21 cellular contexts compared by ENCODE assay signal in the genomic region with DNA sequence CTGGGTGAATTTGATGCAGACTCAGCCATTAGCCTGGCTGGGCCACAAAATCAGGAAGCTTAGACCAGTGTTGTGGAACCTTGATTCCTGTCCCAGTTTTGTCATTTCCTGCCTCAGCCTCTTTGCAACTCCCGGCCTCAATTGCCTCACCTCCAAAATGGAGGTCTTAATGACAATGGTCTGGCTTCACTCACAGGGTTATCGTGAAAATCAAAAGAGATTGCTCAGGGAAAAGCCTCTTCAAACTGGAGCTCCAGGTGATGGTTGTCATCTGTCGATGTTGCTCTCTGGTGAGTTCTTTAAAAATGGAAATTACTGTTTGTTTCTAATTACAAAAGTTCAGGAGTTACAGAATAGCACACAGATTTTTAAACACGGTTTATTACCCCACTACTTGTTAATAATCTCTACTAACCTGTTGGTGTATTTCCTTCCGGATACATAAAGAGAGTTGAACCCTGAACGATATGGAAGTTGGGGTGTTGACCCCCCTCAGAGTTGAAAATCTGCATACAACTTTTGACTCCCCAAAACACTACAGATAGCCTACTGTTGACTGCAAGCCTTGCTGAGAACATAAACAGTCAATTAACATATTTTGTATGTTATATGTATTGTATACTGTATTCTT.
DNase-seq lines count a peak whose midpoint lies in the region; ATAC-seq, FAIRE-seq and TF ChIP-seq lines count a peak whose summit lies in the region.
"Had no signal": no experiment of that assay in that cellular context is flagged by ENCODE, and none has a peak within 500 bp of the region (broad histone marks: within the 10 kb centered on the region; RNA-seq: fewer than 3 reads in every experiment).

No MANE protein-coding gene starts in this region.

- H3K4me2 ChIP-seq in PC-9: peak overlapping the region; percentile 43; the same call in 1 of the 2 replicates

- H3K4me3 ChIP-seq in breast epithelium (no peak overlapping the region), PC-9 (no peak overlapping the region), kidney (ENCODE audit: low read length in 2 of 2) (no peak overlapping the region)
- H3K4me3 ChIP-seq: left ventricle myocardium inferior, uterus had no signal

- no peak for TF ChIP-seq CTCF in MCF 10A (IDR thresholded peaks at IDR 0.05; ENCODE audit: unreplicated experiment)
- TF ChIP-seq CTCF in breast epithelium (IDR thresholded peaks at IDR 0.05): no peak
- no peak for TF ChIP-seq CTCF in PC-9 (conservative IDR thresholded peaks at IDR 0.05)
- TF ChIP-seq CTCF in kidney (IDR thresholded peaks at IDR 0.05; ENCODE audit: borderline replicate concordance, extremely low read depth, insufficient read depth): no peak
- no peak for TF ChIP-seq CTCF in type B pancreatic cell (conservative IDR thresholded peaks at IDR 0.05)

- no peaks in the 10 kb centered on the region; the same call in 1 of the 2 replicates for H3K9me2 ChIP-seq in PC-9 (ENCODE audit: insufficient read depth)

- FAIRE-seq in kidney (lab: Jason Lieb, UNC) (no peak), frontal cortex (lab: Jason Lieb, UNC) (no peak)
- FAIRE-seq: A204.1, endometrium, GM12892, H1 had no signal

- H3K9ac ChIP-seq in kidney (ENCODE audit: low read length in 2 of 2): no peak overlapping the region

- BruUV-seq in MCF 10A (replicated peaks; lab: Mats Ljungman, UMichigan) (no TSS peak), PC-9 (replicated peaks; lab: Mats Ljungman, UMichigan) (TSS peak; percentile 29)

- H3K36me3 Mint-ChIP-seq in MCF 10A (ENCODE audit: insufficient read depth, unreplicated experiment) (no peaks in the 10 kb centered on the region), type B pancreatic cell (no peaks in the 10 kb centered on the region)
- H3K36me3 Mint-ChIP-seq: naive thymus-derived CD8-positive, alpha-beta T cell had no signal

- H4K20me1 ChIP-seq in PC-9 (ENCODE audit: insufficient read depth): no peaks in the 10 kb centered on the region

- no peak for TF ChIP-seq POLR2A in breast epithelium (IDR thresholded peaks at IDR 0.05)

- no peaks in the 10 kb centered on the region for H3K9me3 ChIP-seq in breast epithelium
- no peaks in the 10 kb centered on the region for H3K9me3 ChIP-seq in PC-9 (ENCODE audit: insufficient read depth, low read depth)
- H3K9me3 ChIP-seq in kidney (ENCODE audit: control insufficient read depth in 1 of 2, low read length in 2 of 2): no peaks in the 10 kb centered on the region
- H3K9me3 ChIP-seq: left ventricle myocardium inferior, uterus had no signal

- H3K27me3 ChIP-seq in breast epithelium: no peaks in the 10 kb centered on the region
- H3K27me3 ChIP-seq in PC-9 (ENCODE audit: insufficient read depth, low read depth): no peaks in the 10 kb centered on the region
- H3K27me3 ChIP-seq: uterus had no signal

- intact Hi-C loops in MCF 10A (cut with micrococcal nuclease): no loop called here
- intact Hi-C loops in breast epithelium (cut with DNase I; ENCODE audit: low total_unique reads): no loop called here
- intact Hi-C loops in PC-9 (cut with micrococcal nuclease; ENCODE audit: unreplicated experiment): no loop called here
- intact Hi-C loops in kidney (cut with DNase I): no loop called here

- no peak for DNase-seq in MCF 10A (ENCODE audit: unreplicated experiment)
- no peak for DNase-seq in breast epithelium (ENCODE audit: low spot score in 2 of 2)
- DNase-seq in PC-9: no peak
- DNase-seq in kidney: peak; percentile 18
- no peak for DNase-seq in type B pancreatic cell (ENCODE audit: extremely low spot score, unreplicated experiment)
- no peak for DNase-seq in kidney glomerular epithelial cell (lab: John Stamatoyannopoulos, UW)
- DNase-seq in frontal cortex (ENCODE audit: low spot score in 2 of 2): no peak
- DNase-seq: amygdala; COR-L47; Karpas-422; left ventricle myocardium inferior; naive thymus-derived CD8-positive, alpha-beta T cell; NCI-H187 treated with DMSO at 0.1 percent for 48 hours; NCI-H524 treated with DMSO at 0.1 percent for 48 hours; uterus had no signal

- no peak for ATAC-seq in GM21737 (IDR thresholded peaks at IDR 0.05; ENCODE audit: unreplicated experiment)
- ATAC-seq: naive thymus-derived CD8-positive, alpha-beta T cell had no signal

- H3K27me3 Mint-ChIP-seq in MCF 10A (ENCODE audit: insufficient read depth, unreplicated experiment) (no peaks in the 10 kb centered on the region), type B pancreatic cell (no peaks in the 10 kb centered on the region)
- H3K27me3 Mint-ChIP-seq: naive thymus-derived CD8-positive, alpha-beta T cell had no signal

- H3K79me2 ChIP-seq in PC-9 (ENCODE audit: low read depth): no peaks in the 10 kb centered on the region

- 0 out of 2 replicates have a peak overlapping the region, but pooled peaks have one; percentile 23 for H2AFZ ChIP-seq in PC-9

- H3K4me1 ChIP-seq in breast epithelium (peaks cover 0 to 14% of the 10 kb centered on the region in 2 donors), PC-9 (replicated peaks; ENCODE audit: insufficient read depth) (peaks cover 44% of the 10 kb centered on the region), kidney (ENCODE audit: control insufficient read depth in 1 of 2, insufficient read depth in 1 of 2, low read depth in 1 of 2, low read length in 2 of 2) (peaks cover 5 to 11% of the 10 kb centered on the region in 2 donors)

- no peak overlapping the region for H3K4me3 Mint-ChIP-seq in MCF 10A (ENCODE audit: unreplicated experiment)
- no peak overlapping the region for H3K4me3 Mint-ChIP-seq in type B pancreatic cell
- H3K4me3 Mint-ChIP-seq: naive thymus-derived CD8-positive, alpha-beta T cell had no signal

- H3K27ac Mint-ChIP-seq in MCF 10A (ENCODE audit: low read depth, unreplicated experiment) (peak overlapping the region; percentile 99), type B pancreatic cell (peak overlapping the region; percentile 0)
- H3K27ac Mint-ChIP-seq: progenitor cell of endocrine pancreas had no signal

- H3K9me3 Mint-ChIP-seq in MCF 10A (ENCODE audit: unreplicated experiment): no peaks in the 10 kb centered on the region
- H3K9me3 Mint-ChIP-seq in type B pancreatic cell: peaks cover 3% of the 10 kb centered on the region
- H3K9me3 Mint-ChIP-seq: naive thymus-derived CD8-positive, alpha-beta T cell had no signal

- H3K36me3 ChIP-seq in breast epithelium (no peaks in the 10 kb centered on the region), PC-9 (ENCODE audit: low read depth) (no peaks in the 10 kb centered on the region), kidney (ENCODE audit: control insufficient read depth in 1 of 2, insufficient read depth in 2 of 2, low read length in 2 of 2) (no peaks in the 10 kb centered on the region)
- H3K36me3 ChIP-seq: left ventricle myocardium inferior, uterus had no signal

- H3F3A ChIP-seq in PC-9 (ENCODE audit: insufficient read depth, low read depth): peaks cover 19% of the 10 kb centered on the region; the same call in 1 of the 2 replicates

- H3K27ac ChIP-seq in breast epithelium (no peak overlapping the region), PC-9 (peak overlapping the region; percentile 59; the same call in 1 of the 2 replicates), kidney (ENCODE audit: low read depth in 2 of 2, low read length in 2 of 2) (peak overlapping the region in 1 of 2 donors; percentile 80)
- H3K27ac ChIP-seq: left ventricle myocardium inferior, uterus had no signal

- POLR2A ChIA-PET in MCF 10A (lab: Yijun Ruan, JAX) (interaction anchor here (0.6 to 2.1 kb wide), 9 partner anchors 11 to 456 kb away, joined by 3 to 10 read pairs (median 4); partner anchors contain the start of gene CPEB4), PC-9 (lab: Charles Lee; ENCODE audit: unreplicated experiment) (interaction anchor here (0.6 to 0.7 kb wide), 2 partner anchors 50 to 186 kb away, joined by 3 to 5 read pairs; no protein-coding TSS in a partner anchor)

- peaks cover 37% of the 10 kb centered on the region for H3K4me1 Mint-ChIP-seq in MCF 10A (ENCODE audit: insufficient read depth, unreplicated experiment)
- H3K4me1 Mint-ChIP-seq in type B pancreatic cell (ENCODE audit: unreplicated experiment): peaks cover 40% of the 10 kb centered on the region

- CTCF ChIA-PET in MCF 10A (lab: Yijun Ruan, JAX) (interaction anchor here (0.7 to 3.5 kb wide), 4 partner anchors 11 to 485 kb away, joined by 3 to 16 read pairs (median 3); no protein-coding TSS in a partner anchor), PC-9 (lab: Charles Lee) (no interaction called here)
